In the genomic region with DNA sequence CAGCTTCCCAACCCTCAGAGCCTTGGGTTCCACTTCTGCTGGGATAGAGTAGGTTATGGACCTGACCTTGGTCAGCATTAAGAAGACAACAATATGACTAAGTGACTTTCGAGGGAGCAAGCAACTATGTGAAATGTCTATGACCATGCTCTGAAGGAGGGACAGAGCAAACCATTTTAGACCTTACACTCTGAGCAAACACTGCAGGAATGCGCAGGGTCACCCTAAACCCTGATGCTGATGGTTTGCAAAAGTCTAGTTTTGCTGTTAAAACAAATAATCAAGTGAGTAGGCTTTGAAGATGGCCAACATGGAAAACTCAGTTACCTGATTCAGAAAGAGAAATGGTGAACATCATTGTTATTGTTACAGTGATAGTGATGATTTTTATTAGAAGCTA, we compare ENCODE assay signal across 1 cellular context.
A peak's percentile ranks its signal among the peaks of the same experiment; 100 is the strongest.
TF ChIP-seq lines count a peak whose summit lies in the region.

No MANE protein-coding gene starts in this region.

TF ChIP-seq in HepG2, 621 proteins besides CTCF, POLR2A, EP300 and RAD21 (continued from another document and continues in another):
- TF ChIP-seq, protein P1, sequence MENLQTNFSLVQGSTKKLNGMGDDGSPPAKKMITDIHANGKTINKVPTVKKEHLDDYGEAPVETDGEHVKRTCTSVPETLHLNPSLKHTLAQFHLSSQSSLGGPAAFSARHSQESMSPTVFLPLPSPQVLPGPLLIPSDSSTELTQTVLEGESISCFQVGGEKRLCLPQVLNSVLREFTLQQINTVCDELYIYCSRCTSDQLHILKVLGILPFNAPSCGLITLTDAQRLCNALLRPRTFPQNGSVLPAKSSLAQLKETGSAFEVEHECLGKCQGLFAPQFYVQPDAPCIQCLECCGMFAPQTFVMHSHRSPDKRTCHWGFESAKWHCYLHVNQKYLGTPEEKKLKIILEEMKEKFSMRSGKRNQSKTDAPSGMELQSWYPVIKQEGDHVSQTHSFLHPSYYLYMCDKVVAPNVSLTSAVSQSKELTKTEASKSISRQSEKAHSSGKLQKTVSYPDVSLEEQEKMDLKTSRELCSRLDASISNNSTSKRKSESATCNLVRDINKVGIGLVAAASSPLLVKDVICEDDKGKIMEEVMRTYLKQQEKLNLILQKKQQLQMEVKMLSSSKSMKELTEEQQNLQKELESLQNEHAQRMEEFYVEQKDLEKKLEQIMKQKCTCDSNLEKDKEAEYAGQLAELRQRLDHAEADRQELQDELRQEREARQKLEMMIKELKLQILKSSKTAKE (CRISPR knock-in tag; IDR thresholded peaks at IDR 0.05; ENCODE audit: borderline replicate concordance), result no peak; the same call in 1 of the 2 replicates
- TF ChIP-seq MED8 (CRISPR knock-in tag; IDR thresholded peaks at IDR 0.05; ENCODE audit: insufficient replicate concordance) (no peak), ZNF781 (CRISPR knock-in tag; IDR thresholded peaks at IDR 0.05; ENCODE audit: borderline replicate concordance, not compliant biosample characterization) (no peak), KDM3A (CRISPR knock-in tag; IDR thresholded peaks at IDR 0.05; ENCODE audit: low read depth) (no peak), ZNF326 (CRISPR knock-in tag; IDR thresholded peaks at IDR 0.05; ENCODE audit: borderline replicate concordance) (no peak), JUNB (CRISPR knock-in tag; IDR thresholded peaks at IDR 0.05; ENCODE audit: borderline replicate concordance) (no peak), ZNF773 (CRISPR knock-in tag; IDR thresholded peaks at IDR 0.05; ENCODE audit: borderline replicate concordance) (no peak), NFRKB (IDR thresholded peaks at IDR 0.05) (no peak), NCOR1 (IDR thresholded peaks at IDR 0.05; ENCODE audit: borderline replicate concordance, low read length) (no peak), FOXA3 (CRISPR knock-in tag; IDR thresholded peaks at IDR 0.05) (peak; percentile 84), ATAD3A (CRISPR knock-in tag; IDR thresholded peaks at IDR 0.05) (no peak), HNF4A (CRISPR knock-in tag; IDR thresholded peaks at IDR 0.05) (peak; percentile 89), MYNN (CRISPR knock-in tag; IDR thresholded peaks at IDR 0.05; ENCODE audit: low read depth) (no peak), SMARCC2 (IDR thresholded peaks at IDR 0.05) (no peak), KLF9 (CRISPR knock-in tag; IDR thresholded peaks at IDR 0.05; ENCODE audit: low read depth) (no peak), SIN3A (IDR thresholded peaks at IDR 0.05; ENCODE audit: borderline replicate concordance, low read depth, low read length) (no peak), ZNF644 (CRISPR knock-in tag; IDR thresholded peaks at IDR 0.05; ENCODE audit: low read depth) (peak; percentile 52; the same call in 1 of the 2 replicates), PPARG (CRISPR knock-in tag; conservative IDR thresholded peaks at IDR 0.05) (0 out of 2 replicates have a peak, but pooled peaks have one; percentile 25)
- TF ChIP-seq, protein P2, sequence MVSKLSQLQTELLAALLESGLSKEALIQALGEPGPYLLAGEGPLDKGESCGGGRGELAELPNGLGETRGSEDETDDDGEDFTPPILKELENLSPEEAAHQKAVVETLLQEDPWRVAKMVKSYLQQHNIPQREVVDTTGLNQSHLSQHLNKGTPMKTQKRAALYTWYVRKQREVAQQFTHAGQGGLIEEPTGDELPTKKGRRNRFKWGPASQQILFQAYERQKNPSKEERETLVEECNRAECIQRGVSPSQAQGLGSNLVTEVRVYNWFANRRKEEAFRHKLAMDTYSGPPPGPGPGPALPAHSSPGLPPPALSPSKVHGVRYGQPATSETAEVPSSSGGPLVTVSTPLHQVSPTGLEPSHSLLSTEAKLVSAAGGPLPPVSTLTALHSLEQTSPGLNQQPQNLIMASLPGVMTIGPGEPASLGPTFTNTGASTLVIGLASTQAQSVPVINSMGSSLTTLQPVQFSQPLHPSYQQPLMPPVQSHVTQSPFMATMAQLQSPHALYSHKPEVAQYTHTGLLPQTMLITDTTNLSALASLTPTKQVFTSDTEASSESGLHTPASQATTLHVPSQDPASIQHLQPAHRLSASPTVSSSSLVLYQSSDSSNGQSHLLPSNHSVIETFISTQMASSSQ (IDR thresholded peaks at IDR 0.05; ENCODE audit: low read depth), result no peak
- TF ChIP-seq, protein P2 (CRISPR knock-in tag; IDR thresholded peaks at IDR 0.05; ENCODE audit: borderline replicate concordance), result no peak
- TF ChIP-seq, protein P3, sequence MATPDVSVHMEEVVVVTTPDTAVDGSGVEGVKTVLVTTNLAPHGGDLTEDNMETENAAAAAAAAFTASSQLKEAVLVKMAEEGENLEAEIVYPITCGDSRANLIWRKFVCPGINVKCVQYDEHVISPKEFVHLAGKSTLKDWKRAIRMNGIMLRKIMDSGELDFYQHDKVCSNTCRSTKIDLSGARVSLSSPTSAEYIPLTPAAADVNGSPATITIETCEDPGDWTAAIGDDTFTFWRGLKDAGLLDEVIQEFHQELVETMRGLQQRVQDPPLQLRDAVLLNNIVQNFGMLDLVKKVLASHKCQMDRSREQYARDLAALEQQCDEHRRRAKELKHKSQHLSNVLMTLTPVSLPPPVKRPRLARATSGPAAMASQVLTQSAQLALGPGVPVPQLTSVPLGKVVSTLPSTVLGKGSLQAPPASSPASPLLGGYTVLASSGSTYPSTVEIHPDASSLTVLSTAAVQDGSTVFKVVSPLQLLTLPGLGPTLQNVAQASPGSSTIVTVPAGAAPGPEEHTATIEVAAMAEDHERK (CRISPR knock-in tag; IDR thresholded peaks at IDR 0.05; ENCODE audit: low read depth), result no peak
- TF ChIP-seq, protein P4, sequence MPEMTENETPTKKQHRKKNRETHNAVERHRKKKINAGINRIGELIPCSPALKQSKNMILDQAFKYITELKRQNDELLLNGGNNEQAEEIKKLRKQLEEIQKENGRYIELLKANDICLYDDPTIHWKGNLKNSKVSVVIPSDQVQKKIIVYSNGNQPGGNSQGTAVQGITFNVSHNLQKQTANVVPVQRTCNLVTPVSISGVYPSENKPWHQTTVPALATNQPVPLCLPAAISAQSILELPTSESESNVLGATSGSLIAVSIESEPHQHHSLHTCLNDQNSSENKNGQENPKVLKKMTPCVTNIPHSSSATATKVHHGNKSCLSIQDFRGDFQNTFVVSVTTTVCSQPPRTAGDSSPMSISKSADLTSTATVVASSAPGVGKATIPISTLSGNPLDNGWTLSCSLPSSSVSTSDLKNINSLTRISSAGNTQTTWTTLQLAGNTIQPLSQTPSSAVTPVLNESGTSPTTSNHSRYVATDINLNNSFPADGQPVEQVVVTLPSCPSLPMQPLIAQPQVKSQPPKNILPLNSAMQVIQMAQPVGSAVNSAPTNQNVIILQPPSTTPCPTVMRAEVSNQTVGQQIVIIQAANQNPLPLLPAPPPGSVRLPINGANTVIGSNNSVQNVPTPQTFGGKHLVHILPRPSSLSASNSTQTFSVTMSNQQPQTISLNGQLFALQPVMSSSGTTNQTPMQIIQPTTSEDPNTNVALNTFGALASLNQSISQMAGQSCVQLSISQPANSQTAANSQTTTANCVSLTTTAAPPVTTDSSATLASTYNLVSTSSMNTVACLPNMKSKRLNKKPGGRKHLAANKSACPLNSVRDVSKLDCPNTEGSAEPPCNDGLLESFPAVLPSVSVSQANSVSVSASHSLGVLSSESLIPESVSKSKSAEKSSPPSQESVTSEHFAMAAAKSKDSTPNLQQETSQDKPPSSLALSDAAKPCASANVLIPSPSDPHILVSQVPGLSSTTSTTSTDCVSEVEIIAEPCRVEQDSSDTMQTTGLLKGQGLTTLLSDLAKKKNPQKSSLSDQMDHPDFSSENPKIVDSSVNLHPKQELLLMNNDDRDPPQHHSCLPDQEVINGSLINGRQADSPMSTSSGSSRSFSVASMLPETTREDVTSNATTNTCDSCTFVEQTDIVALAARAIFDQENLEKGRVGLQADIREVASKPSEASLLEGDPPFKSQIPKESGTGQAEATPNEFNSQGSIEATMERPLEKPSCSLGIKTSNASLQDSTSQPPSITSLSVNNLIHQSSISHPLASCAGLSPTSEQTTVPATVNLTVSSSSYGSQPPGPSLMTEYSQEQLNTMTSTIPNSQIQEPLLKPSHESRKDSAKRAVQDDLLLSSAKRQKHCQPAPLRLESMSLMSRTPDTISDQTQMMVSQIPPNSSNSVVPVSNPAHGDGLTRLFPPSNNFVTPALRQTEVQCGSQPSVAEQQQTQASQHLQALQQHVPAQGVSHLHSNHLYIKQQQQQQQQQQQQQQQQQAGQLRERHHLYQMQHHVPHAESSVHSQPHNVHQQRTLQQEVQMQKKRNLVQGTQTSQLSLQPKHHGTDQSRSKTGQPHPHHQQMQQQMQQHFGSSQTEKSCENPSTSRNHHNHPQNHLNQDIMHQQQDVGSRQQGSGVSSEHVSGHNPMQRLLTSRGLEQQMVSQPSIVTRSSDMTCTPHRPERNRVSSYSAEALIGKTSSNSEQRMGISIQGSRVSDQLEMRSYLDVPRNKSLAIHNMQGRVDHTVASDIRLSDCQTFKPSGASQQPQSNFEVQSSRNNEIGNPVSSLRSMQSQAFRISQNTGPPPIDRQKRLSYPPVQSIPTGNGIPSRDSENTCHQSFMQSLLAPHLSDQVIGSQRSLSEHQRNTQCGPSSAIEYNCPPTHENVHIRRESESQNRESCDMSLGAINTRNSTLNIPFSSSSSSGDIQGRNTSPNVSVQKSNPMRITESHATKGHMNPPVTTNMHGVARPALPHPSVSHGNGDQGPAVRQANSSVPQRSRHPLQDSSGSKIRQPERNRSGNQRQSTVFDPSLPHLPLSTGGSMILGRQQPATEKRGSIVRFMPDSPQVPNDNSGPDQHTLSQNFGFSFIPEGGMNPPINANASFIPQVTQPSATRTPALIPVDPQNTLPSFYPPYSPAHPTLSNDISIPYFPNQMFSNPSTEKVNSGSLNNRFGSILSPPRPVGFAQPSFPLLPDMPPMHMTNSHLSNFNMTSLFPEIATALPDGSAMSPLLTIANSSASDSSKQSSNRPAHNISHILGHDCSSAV (CRISPR knock-in tag; IDR thresholded peaks at IDR 0.05; ENCODE audit: borderline replicate concordance), result no peak
- TF ChIP-seq, protein P5, sequence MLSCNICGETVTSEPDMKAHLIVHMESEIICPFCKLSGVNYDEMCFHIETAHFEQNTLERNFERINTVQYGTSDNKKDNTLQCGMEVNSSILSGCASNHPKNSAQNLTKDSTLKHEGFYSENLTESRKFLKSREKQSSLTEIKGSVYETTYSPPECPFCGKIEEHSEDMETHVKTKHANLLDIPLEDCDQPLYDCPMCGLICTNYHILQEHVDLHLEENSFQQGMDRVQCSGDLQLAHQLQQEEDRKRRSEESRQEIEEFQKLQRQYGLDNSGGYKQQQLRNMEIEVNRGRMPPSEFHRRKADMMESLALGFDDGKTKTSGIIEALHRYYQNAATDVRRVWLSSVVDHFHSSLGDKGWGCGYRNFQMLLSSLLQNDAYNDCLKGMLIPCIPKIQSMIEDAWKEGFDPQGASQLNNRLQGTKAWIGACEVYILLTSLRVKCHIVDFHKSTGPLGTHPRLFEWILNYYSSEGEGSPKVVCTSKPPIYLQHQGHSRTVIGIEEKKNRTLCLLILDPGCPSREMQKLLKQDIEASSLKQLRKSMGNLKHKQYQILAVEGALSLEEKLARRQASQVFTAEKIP (CRISPR knock-in tag; IDR thresholded peaks at IDR 0.05; ENCODE audit: borderline replicate concordance), result no peak
- TF ChIP-seq, protein P6, sequence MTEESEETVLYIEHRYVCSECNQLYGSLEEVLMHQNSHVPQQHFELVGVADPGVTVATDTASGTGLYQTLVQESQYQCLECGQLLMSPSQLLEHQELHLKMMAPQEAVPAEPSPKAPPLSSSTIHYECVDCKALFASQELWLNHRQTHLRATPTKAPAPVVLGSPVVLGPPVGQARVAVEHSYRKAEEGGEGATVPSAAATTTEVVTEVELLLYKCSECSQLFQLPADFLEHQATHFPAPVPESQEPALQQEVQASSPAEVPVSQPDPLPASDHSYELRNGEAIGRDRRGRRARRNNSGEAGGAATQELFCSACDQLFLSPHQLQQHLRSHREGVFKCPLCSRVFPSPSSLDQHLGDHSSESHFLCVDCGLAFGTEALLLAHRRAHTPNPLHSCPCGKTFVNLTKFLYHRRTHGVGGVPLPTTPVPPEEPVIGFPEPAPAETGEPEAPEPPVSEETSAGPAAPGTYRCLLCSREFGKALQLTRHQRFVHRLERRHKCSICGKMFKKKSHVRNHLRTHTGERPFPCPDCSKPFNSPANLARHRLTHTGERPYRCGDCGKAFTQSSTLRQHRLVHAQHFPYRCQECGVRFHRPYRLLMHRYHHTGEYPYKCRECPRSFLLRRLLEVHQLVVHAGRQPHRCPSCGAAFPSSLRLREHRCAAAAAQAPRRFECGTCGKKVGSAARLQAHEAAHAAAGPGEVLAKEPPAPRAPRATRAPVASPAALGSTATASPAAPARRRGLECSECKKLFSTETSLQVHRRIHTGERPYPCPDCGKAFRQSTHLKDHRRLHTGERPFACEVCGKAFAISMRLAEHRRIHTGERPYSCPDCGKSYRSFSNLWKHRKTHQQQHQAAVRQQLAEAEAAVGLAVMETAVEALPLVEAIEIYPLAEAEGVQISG (CRISPR knock-in tag; IDR thresholded peaks at IDR 0.05), result peak; percentile 42; the same call in 1 of the 2 replicates
- TF ChIP-seq, protein P7, sequence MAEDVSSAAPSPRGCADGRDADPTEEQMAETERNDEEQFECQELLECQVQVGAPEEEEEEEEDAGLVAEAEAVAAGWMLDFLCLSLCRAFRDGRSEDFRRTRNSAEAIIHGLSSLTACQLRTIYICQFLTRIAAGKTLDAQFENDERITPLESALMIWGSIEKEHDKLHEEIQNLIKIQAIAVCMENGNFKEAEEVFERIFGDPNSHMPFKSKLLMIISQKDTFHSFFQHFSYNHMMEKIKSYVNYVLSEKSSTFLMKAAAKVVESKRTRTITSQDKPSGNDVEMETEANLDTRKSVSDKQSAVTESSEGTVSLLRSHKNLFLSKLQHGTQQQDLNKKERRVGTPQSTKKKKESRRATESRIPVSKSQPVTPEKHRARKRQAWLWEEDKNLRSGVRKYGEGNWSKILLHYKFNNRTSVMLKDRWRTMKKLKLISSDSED (CRISPR knock-in tag; IDR thresholded peaks at IDR 0.05), result no peak
